Comparison of ENCODE assay signal across 9 cellular contexts in the genomic region with DNA sequence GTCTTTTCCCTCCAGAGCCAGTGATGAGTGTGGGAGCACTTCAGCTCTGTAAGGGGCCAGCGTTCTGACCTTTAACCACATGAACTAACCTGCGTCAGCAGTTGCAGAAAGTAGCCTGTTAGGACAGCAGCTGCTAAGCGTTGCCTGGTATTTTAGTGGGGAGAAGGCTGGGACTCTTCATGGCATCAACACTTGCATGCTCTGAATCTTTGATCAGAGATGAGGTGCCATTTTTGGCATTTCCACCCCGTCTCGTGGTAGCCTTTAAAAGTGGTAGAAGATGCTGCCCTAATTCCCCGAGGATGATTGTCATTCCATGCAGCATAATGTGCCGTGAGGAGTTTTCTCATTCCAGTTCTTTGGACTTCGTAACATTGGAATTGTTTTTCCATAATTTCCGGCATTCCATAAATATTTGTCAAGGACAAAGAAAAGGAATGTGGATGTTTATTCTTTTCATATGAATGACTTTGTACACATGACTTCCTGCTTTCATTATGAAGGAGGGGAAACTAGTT.
A peak's percentile ranks its signal among the peaks of the same experiment; 100 is the strongest.
DNase-seq lines count a peak whose midpoint lies in the region; ATAC-seq and TF ChIP-seq lines count a peak whose summit lies in the region.
"Had no signal": no experiment of that assay in that cellular context is flagged by ENCODE, and none has a peak within 500 bp of the region (broad histone marks: within the 10 kb centered on the region; RNA-seq: fewer than 3 reads in every experiment).

No MANE protein-coding gene starts in this region.

- H3K27ac Mint-ChIP-seq in activated T-cell treated with anti-CD3 and anti-CD28 coated beads, Interleukin-2, amount 50 U/mL, for 24 hours, result peak overlapping the region; percentile 78

- peaks cover 62% of the 10 kb centered on the region for H3K36me3 Mint-ChIP-seq in activated T-cell treated with anti-CD3 and anti-CD28 coated beads, Interleukin-2, amount 50 U/mL, for 24 hours (ENCODE audit: low read depth)

- DNase-seq in activated T-cell treated with anti-CD3 and anti-CD28 coated beads, Interleukin-2, amount 50 U/mL, for 24 hours, result no peak
- no peak for DNase-seq in activated T-cell treated with anti-CD3 and anti-CD28 coated beads, Interleukin-2, amount 50 U/mL, for 1 hour
- DNase-seq in brain microvascular endothelial cell (peak; percentile 90), kidney glomerular epithelial cell (lab: John Stamatoyannopoulos, UW) (peak; percentile 47), upper lobe of right lung (no peak), DMS153 treated with DMSO at 0.1 percent for 48 hours (lab: John Stamatoyannopoulos, UW; ENCODE audit: unreplicated experiment) (no peak)
- DNase-seq in activated naive CD4-positive, alpha-beta T cell treated with Interleukin-2 at 50 U/mL for 16 hours, result no peak

- ATAC-seq in upper lobe of right lung (peak; percentile 39), HG02840 (IDR thresholded peaks at IDR 0.05; ENCODE audit: low FRiP score, unreplicated experiment) (no peak)

- no peaks in the 10 kb centered on the region for H3K9me3 Mint-ChIP-seq in activated T-cell treated with anti-CD3 and anti-CD28 coated beads, Interleukin-2, amount 50 U/mL, for 24 hours

- H3K27me3 Mint-ChIP-seq in activated T-cell treated with anti-CD3 and anti-CD28 coated beads, Interleukin-2, amount 50 U/mL, for 24 hours, result no peaks in the 10 kb centered on the region

- H3K27me3 ChIP-seq in brain microvascular endothelial cell (replicated peaks) (no peaks in the 10 kb centered on the region), upper lobe of right lung (no peaks in the 10 kb centered on the region)

- H3K4me1 ChIP-seq in upper lobe of right lung, result peaks cover 21% of the 10 kb centered on the region

- TF ChIP-seq CTCF in brain microvascular endothelial cell (IDR thresholded peaks at IDR 0.05; ENCODE audit: low read depth, low read length, missing control alignments) (no peak), upper lobe of right lung (IDR thresholded peaks at IDR 0.05) (no peak)

- H3K27ac ChIP-seq in brain microvascular endothelial cell, result peak overlapping the region; percentile 87
- H3K27ac ChIP-seq in upper lobe of right lung, result peak overlapping the region; percentile 32
- H3K27ac ChIP-seq: epithelial cell of prostate had no signal

- H3K9me3 ChIP-seq in upper lobe of right lung, result no peaks in the 10 kb centered on the region

- peak overlapping the region; percentile 6 for H3K4me3 ChIP-seq in brain microvascular endothelial cell (ENCODE audit: low read depth, low read length)
- H3K4me3 ChIP-seq in upper lobe of right lung, result no peak overlapping the region

- in situ Hi-C loops in brain microvascular endothelial cell (cut with HindIII; ENCODE audit: low pct_ligation_motif_present, low sequenced_read_pairs), result no loop called here

- peaks cover 21% of the 10 kb centered on the region for H3K36me3 ChIP-seq in brain microvascular endothelial cell (replicated peaks)
- H3K36me3 ChIP-seq in upper lobe of right lung, result peaks cover 38% of the 10 kb centered on the region

- no peak overlapping the region for H3K4me3 Mint-ChIP-seq in activated T-cell treated with anti-CD3 and anti-CD28 coated beads, Interleukin-2, amount 50 U/mL, for 24 hours

- H3K4me1 Mint-ChIP-seq in activated T-cell treated with anti-CD3 and anti-CD28 coated beads, Interleukin-2, amount 50 U/mL, for 24 hours (ENCODE audit: low read depth), result peaks cover 25% of the 10 kb centered on the region

- intact Hi-C loops in upper lobe of right lung (cut with DNase I), result no loop called here

Comparison
In these comparisons a context has a peak if more than half of its experiments do, and no peak if none do; other contexts are left out.
1. DNase-seq: peak in brain microvascular endothelial cell (single experiment) and kidney glomerular epithelial cell (single experiment); none in activated T-cell treated with anti-CD3 and anti-CD28 coated beads, Interleukin-2, amount 50 U/mL, for 24 hours (single experiment), activated T-cell treated with anti-CD3 and anti-CD28 coated beads, Interleukin-2, amount 50 U/mL, for 1 hour (single experiment), upper lobe of right lung (single experiment), DMS153 treated with DMSO at 0.1 percent for 48 hours (single experiment) and activated naive CD4-positive, alpha-beta T cell treated with Interleukin-2 at 50 U/mL for 16 hours (single experiment).